ENCODE assay signal across 8 cellular contexts in genomic region chr1:153535664-153536585, GRCh38. TPM values are rescaled to one million over a fixed set of nuclear protein-coding genes. Genes with fewer than 3 reads are reported as not detected.
DNase-seq lines count a peak whose midpoint lies in the region; ATAC-seq, FAIRE-seq and TF ChIP-seq lines count a peak whose summit lies in the region.

Gene S100A6 (minus strand): TSS chr1:153535991. CDS start chr1:153535339, 652 bp downstream.

- no peak for FAIRE-seq in GM12892 (lab: Jason Lieb, UNC)

- CTCF ChIA-PET in activated CD8-positive, alpha-beta T cell treated with anti-CD3 and anti-CD28 coated beads, Interleukin-2, amount 10 ng/mL, durations not matched to agents 7 days and 5 days (lab: Charles Lee): interaction anchor here (0.9 to 8.3 kb wide), 10 partner anchors 13 to 451 kb away, joined by 3 to 245 read pairs (median 10); partner anchors contain the start of genes RAB13, S100A14, S100A2 and S100A3

- H3K9ac ChIP-seq in liver (ENCODE audit: low read depth in 1 of 2, low read length in 2 of 2): peak within 1 kb of the TSS in 1 of 2 donors; percentile 25

- peaks cover 83% of the 10 kb centered on the region for H3K4me1 Mint-ChIP-seq in activated CD8-positive, alpha-beta T cell treated with anti-CD3 and anti-CD28 coated beads, Interleukin-2, amount 10 ng/mL, durations not matched to agents 7 days and 5 days (ENCODE audit: low read depth)

- H3K27ac Mint-ChIP-seq in activated CD8-positive, alpha-beta T cell treated with anti-CD3 and anti-CD28 coated beads, Interleukin-2, amount 10 ng/mL, durations not matched to agents 7 days and 5 days: peak within 1 kb of the TSS; percentile 99

- H3K27ac ChIP-seq in ACC112 (ENCODE audit: low read depth, low read length) (peak within 1 kb of the TSS; percentile 85), liver (ENCODE audit: low read depth in 1 of 2, low read length in 2 of 2) (peak within 1 kb of the TSS; percentile 74 to 87)

- no peak for TF ChIP-seq CTCF in liver (IDR thresholded peaks at IDR 0.05; ENCODE audit: low read depth, low read length, missing input control)

- peak within 1 kb of the TSS; percentile 87 for H3K4me3 ChIP-seq in ACC112 (ENCODE audit: low read depth, low read length)
- peak within 1 kb of the TSS; percentile 5 to 32 (median 13) for H3K4me3 ChIP-seq in liver (ENCODE audit: low read depth in 1 of 3, low read length in 3 of 3)

- H3K9me3 ChIP-seq in liver (ENCODE audit: control insufficient read depth in 4 of 4, low read length in 3 of 4): no peaks in the 10 kb centered on the region

- WGBS in liver: 6% methylated on average over 51 of the region's 51 CpGs

- POLR2A ChIA-PET in activated CD8-positive, alpha-beta T cell treated with anti-CD3 and anti-CD28 coated beads, Interleukin-2, amount 10 ng/mL, durations not matched to agents 7 days and 5 days (lab: Charles Lee): interaction anchor here (0.6 to 4.2 kb wide), 18 partner anchors 9 to 621 kb away, joined by 3 to 89 read pairs (median 4); partner anchors contain the start of genes CHTOP, RPS27, S100A2 and S100A4

- H3K36me3 ChIP-seq in ACC112 (ENCODE audit: insufficient read depth, low read length) (peaks cover 9% of the 10 kb centered on the region; the same call in 1 of the 2 replicates), liver (ENCODE audit: control insufficient read depth in 4 of 4, insufficient read depth in 3 of 4, low read depth in 1 of 4, low read length in 3 of 4) (no peaks in the 10 kb centered on the region)

- H3K36me3 Mint-ChIP-seq in activated CD8-positive, alpha-beta T cell treated with anti-CD3 and anti-CD28 coated beads, Interleukin-2, amount 10 ng/mL, durations not matched to agents 7 days and 5 days (ENCODE audit: low read depth): peaks cover 40% of the 10 kb centered on the region

- peaks cover 20% of the 10 kb centered on the region for H3K79me2 ChIP-seq in ACC112 (ENCODE audit: control insufficient read depth, insufficient read depth, low read length, unreplicated experiment)

- peak; percentile 78 for ATAC-seq in activated CD8-positive, alpha-beta T cell treated with anti-CD3 and anti-CD28 coated beads, Interleukin-2, amount 10 ng/mL, durations not matched to agents 7 days and 5 days

- DNase-seq in NCI-H460 (ENCODE audit: extremely low read depth, low read depth): peak; percentile 93
- peak; percentile 92 for DNase-seq in activated CD8-positive, alpha-beta T cell treated with anti-CD3 and anti-CD28 coated beads, Interleukin-2, amount 10 ng/mL, durations not matched to agents 7 days and 5 days
- DNase-seq in dermis microvascular lymphatic vessel endothelial cell (ENCODE audit: low read depth in 2 of 2): peak; percentile 52 to 80
- DNase-seq in stimulated activated CD4-positive, alpha-beta T cell treated with anti-CD3 and anti-CD28 coated beads, Interleukin-2, amount 100 ng/mL, for 4 hours (ENCODE audit: low read depth): peak; percentile 71
- no peak for DNase-seq in GM12892 (ENCODE audit: insufficient read length)

- H3K4me1 ChIP-seq in ACC112 (ENCODE audit: control insufficient read depth, insufficient read depth, low read length, unreplicated experiment): peaks cover 43% of the 10 kb centered on the region
- peaks cover 0 to 4% (median 2%) of the 10 kb centered on the region in 4 donors for H3K4me1 ChIP-seq in liver (ENCODE audit: control insufficient read depth in 4 of 4, insufficient read depth in 4 of 4, low read length in 3 of 4)

- no peak within 1 kb of the TSS for H2AFZ ChIP-seq in ACC112 (ENCODE audit: low read length, unreplicated experiment)

- no peak for TF ChIP-seq RAD21 in liver (IDR thresholded peaks at IDR 0.05)

- H3K4me3 Mint-ChIP-seq in activated CD8-positive, alpha-beta T cell treated with anti-CD3 and anti-CD28 coated beads, Interleukin-2, amount 10 ng/mL, durations not matched to agents 7 days and 5 days: peak within 1 kb of the TSS; percentile 98

- no peaks in the 10 kb centered on the region for H3K27me3 Mint-ChIP-seq in activated CD8-positive, alpha-beta T cell treated with anti-CD3 and anti-CD28 coated beads, Interleukin-2, amount 10 ng/mL, durations not matched to agents 7 days and 5 days (ENCODE audit: low read depth)

- H3K27me3 ChIP-seq in ACC112 (ENCODE audit: insufficient read depth, low read length): no peaks in the 10 kb centered on the region
- peaks cover 0 to 6% (median 4%) of the 10 kb centered on the region in 4 donors for H3K27me3 ChIP-seq in liver (ENCODE audit: control insufficient read depth in 4 of 4, insufficient read depth in 4 of 4, low read length in 3 of 4)

- TF ChIP-seq POLR2A in GM19193 (IDR thresholded peaks at IDR 0.05; ENCODE audit: extremely low read depth, insufficient read depth, insufficient read length) (peak; percentile 58), GM12892 (IDR thresholded peaks at IDR 0.05; ENCODE audit: low read depth, low read length) (no peak)

- no peaks in the 10 kb centered on the region for H3K9me3 Mint-ChIP-seq in activated CD8-positive, alpha-beta T cell treated with anti-CD3 and anti-CD28 coated beads, Interleukin-2, amount 10 ng/mL, durations not matched to agents 7 days and 5 days (ENCODE audit: insufficient read depth)

TF ChIP-seq in liver, 16 proteins besides CTCF, POLR2A, EP300 and RAD21:
- TF ChIP-seq NR2F2 (IDR thresholded peaks at IDR 0.05): peak; percentile 52
- TF ChIP-seq, protein P1, sequence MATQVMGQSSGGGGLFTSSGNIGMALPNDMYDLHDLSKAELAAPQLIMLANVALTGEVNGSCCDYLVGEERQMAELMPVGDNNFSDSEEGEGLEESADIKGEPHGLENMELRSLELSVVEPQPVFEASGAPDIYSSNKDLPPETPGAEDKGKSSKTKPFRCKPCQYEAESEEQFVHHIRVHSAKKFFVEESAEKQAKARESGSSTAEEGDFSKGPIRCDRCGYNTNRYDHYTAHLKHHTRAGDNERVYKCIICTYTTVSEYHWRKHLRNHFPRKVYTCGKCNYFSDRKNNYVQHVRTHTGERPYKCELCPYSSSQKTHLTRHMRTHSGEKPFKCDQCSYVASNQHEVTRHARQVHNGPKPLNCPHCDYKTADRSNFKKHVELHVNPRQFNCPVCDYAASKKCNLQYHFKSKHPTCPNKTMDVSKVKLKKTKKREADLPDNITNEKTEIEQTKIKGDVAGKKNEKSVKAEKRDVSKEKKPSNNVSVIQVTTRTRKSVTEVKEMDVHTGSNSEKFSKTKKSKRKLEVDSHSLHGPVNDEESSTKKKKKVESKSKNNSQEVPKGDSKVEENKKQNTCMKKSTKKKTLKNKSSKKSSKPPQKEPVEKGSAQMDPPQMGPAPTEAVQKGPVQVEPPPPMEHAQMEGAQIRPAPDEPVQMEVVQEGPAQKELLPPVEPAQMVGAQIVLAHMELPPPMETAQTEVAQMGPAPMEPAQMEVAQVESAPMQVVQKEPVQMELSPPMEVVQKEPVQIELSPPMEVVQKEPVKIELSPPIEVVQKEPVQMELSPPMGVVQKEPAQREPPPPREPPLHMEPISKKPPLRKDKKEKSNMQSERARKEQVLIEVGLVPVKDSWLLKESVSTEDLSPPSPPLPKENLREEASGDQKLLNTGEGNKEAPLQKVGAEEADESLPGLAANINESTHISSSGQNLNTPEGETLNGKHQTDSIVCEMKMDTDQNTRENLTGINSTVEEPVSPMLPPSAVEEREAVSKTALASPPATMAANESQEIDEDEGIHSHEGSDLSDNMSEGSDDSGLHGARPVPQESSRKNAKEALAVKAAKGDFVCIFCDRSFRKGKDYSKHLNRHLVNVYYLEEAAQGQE (IDR thresholded peaks at IDR 0.05): no peak
TF ChIP-seq in liver: peak in this region for 1.

RNA-seq across cellular contexts. Expression of gene S100A6, which starts in this region (rescaled TPM):
- total RNA-seq in NCI-H460 (2014; rRNA removed; shearing (Covaris generic)): 743 and 832 TPM in 2 replicates
- polyA plus RNA-seq in NCI-H460 (2014; cell fraction: nucleus; rRNA removed): 380 and 540 TPM in 2 replicates
- total RNA-seq in activated CD8-positive, alpha-beta T cell treated with anti-CD3 and anti-CD28 coated beads, Interleukin-2, amount 10 ng/mL, durations not matched to agents 7 days and 5 days: 100 to 1,000 TPM; 425 to 431 TPM
- total RNA-seq in dermis microvascular lymphatic vessel endothelial cell (377 and 1,309 TPM in 2 replicates), liver (100 to 1,000 TPM in 1 of 2 donors, 1 to 10 TPM in 1; 5.7 to 124 TPM)
- 10 to 100 TPM; 27.3 to 30.0 TPM for polyA plus RNA-seq in liver
- polyA plus RNA-seq in GM12892 (2012; ENCODE audit: missing spikeins): 24.7 TPM
